In genomic region chr9:18382243-18382642, GRCh38 we compare ENCODE assay signal across 23 cellular contexts.
DNase-seq lines count a peak whose midpoint lies in the region; ATAC-seq and TF ChIP-seq lines count a peak whose summit lies in the region.
"Had no signal": no experiment of that assay in that cellular context is flagged by ENCODE, and none has a peak within 500 bp of the region (broad histone marks: within the 10 kb centered on the region; RNA-seq: fewer than 3 reads in every experiment).

No MANE protein-coding gene starts in this region.

- DNase-seq in right cardiac atrium (no peak), Right ventricle myocardium superior (no peak), coronary artery (ENCODE audit: low spot score) (no peak), iPS-NIHi7 (ENCODE audit: extremely low spot score) (no peak), hepatic stellate cell (ENCODE audit: low spot score) (no peak)
- no peak for DNase-seq in effector memory CD8-positive, alpha-beta T cell
- DNase-seq: CD4-positive, CD25-positive, alpha-beta regulatory T cell; KBM-7; MV-4-11; NCI-H1105; NCI-H146; NCI-H1930; NCI-H2107; NCI-H446 treated with DMSO at 0.1 percent for 48 hours; NCI-H526; NCI-H82; NK-92 treated with Interleukin-12 subunit alpha and Interleukin-12 subunit beta, amount 100 ng/mL, for 24 hours; PC-3; SHP77 had no signal

- WGBS in right cardiac atrium = 41% methylated on average over 4 of the region's 4 CpGs

- intact Hi-C loops in right cardiac atrium (cut with DNase I) (no loop called here), Right ventricle myocardium superior (cut with DNase I) (no loop called here)

- TF ChIP-seq CTCF in coronary artery (IDR thresholded peaks at IDR 0.05) = no peak
- no peak for TF ChIP-seq CTCF in nephron (IDR thresholded peaks at IDR 0.05; ENCODE audit: unreplicated experiment in 3 of 3)

- no peaks in the 10 kb centered on the region for H3K36me3 Mint-ChIP-seq in nephron (ENCODE audit: low read depth)
- H3K36me3 Mint-ChIP-seq in effector memory CD8-positive, alpha-beta T cell (ENCODE audit: insufficient read depth) = no peaks in the 10 kb centered on the region
- H3K36me3 Mint-ChIP-seq: CD4-positive, CD25-positive, alpha-beta regulatory T cell had no signal

- peaks cover 3% of the 10 kb centered on the region for H3K9me3 Mint-ChIP-seq in nephron
- H3K9me3 Mint-ChIP-seq in effector memory CD8-positive, alpha-beta T cell = peaks cover 0 to 4% of the 10 kb centered on the region in 2 donors

- H3K27me3 Mint-ChIP-seq in nephron (ENCODE audit: low read depth) = no peaks in the 10 kb centered on the region
- H3K27me3 Mint-ChIP-seq in effector memory CD8-positive, alpha-beta T cell = no peaks in the 10 kb centered on the region
- H3K27me3 Mint-ChIP-seq: CD4-positive, CD25-positive, alpha-beta regulatory T cell had no signal

- peaks cover 1% of the 10 kb centered on the region for H3K4me1 ChIP-seq in right cardiac atrium (ENCODE audit: control insufficient read depth, insufficient read depth, low read length)
- H3K4me1 ChIP-seq: BLaER1 had no signal

- peaks cover 44% of the 10 kb centered on the region for H3K4me1 Mint-ChIP-seq in nephron
- H3K4me1 Mint-ChIP-seq in effector memory CD8-positive, alpha-beta T cell (ENCODE audit: low read depth in 2 of 2) = no peaks in the 10 kb centered on the region
- H3K4me1 Mint-ChIP-seq: CD4-positive, CD25-positive, alpha-beta regulatory T cell had no signal

- no peaks in the 10 kb centered on the region for H3K27me3 ChIP-seq in right cardiac atrium (ENCODE audit: control insufficient read depth, insufficient read depth)
- H3K27me3 ChIP-seq: BLaER1 had no signal

- no peaks in the 10 kb centered on the region for H3K9me3 ChIP-seq in right cardiac atrium (ENCODE audit: control insufficient read depth, low read length)
- H3K9me3 ChIP-seq: BLaER1 had no signal

- no peak overlapping the region for H3K4me3 ChIP-seq in right cardiac atrium (ENCODE audit: low read length)
- H3K4me3 ChIP-seq in coronary artery = peak overlapping the region; percentile 32
- H3K4me3 ChIP-seq: BLaER1 had no signal

- no peak overlapping the region for H3K27ac ChIP-seq in right cardiac atrium (ENCODE audit: low read length)
- peak overlapping the region in 1 of 2 donors; percentile 9 for H3K27ac ChIP-seq in coronary artery
- H3K27ac ChIP-seq: BLaER1 had no signal

- no peak overlapping the region for H3K4me3 Mint-ChIP-seq in nephron
- no peak overlapping the region for H3K4me3 Mint-ChIP-seq in effector memory CD8-positive, alpha-beta T cell
- H3K4me3 Mint-ChIP-seq: CD4-positive, CD25-positive, alpha-beta regulatory T cell had no signal

- H3K27ac Mint-ChIP-seq in nephron = peak overlapping the region in 2 of 3 experiments; percentile 85 to 89
- H3K27ac Mint-ChIP-seq in effector memory CD8-positive, alpha-beta T cell = no peak overlapping the region
- H3K27ac Mint-ChIP-seq: CD4-positive, CD25-positive, alpha-beta regulatory T cell had no signal

- peak; percentile 90 to 96 for ATAC-seq in right cardiac atrium
- no peak for ATAC-seq in Right ventricle myocardium superior (ENCODE audit: poor library complexity)
- ATAC-seq in effector memory CD8-positive, alpha-beta T cell (replicated peaks) = no peak
- ATAC-seq in HG03439 (IDR thresholded peaks at IDR 0.05; ENCODE audit: unreplicated experiment) = no peak
- ATAC-seq: HCT116, PC-3 had no signal

Comparison
In these comparisons a context has a peak if more than half of its experiments do, and no peak if none do; other contexts are left out.
1. ATAC-seq: peak in right cardiac atrium (2 of 2); none in Right ventricle myocardium superior (single experiment), effector memory CD8-positive, alpha-beta T cell (single experiment) and HG03439 (single experiment).
2. H3K27ac Mint-ChIP-seq: peak in nephron (2 of 3); none in effector memory CD8-positive, alpha-beta T cell (0 of 2).